Comparison of ENCODE assay signal across 20 cellular contexts in genomic region chr4:89064848-89065247, GRCh38.
"Had no signal": no experiment of that assay in that cellular context is flagged by ENCODE, and none has a peak within 500 bp of the region (broad histone marks: within the 10 kb centered on the region; RNA-seq: fewer than 3 reads in every experiment).

No MANE protein-coding gene starts in this region.

- H3K9me3 ChIP-seq: ascending aorta, left lung, prostate gland, sigmoid colon, upper lobe of right lung had no signal

- H3K36me3 ChIP-seq: ascending aorta, left lung, prostate gland, sigmoid colon, upper lobe of right lung had no signal

- H3K4me3 ChIP-seq: ascending aorta, left lung, prostate gland, sigmoid colon, upper lobe of right lung had no signal

- H3K27me3 ChIP-seq: ascending aorta, left lung, sigmoid colon, upper lobe of right lung had no signal

- H3K4me1 Mint-ChIP-seq: central memory CD8-positive, alpha-beta T cell; nephron had no signal

- H3K27ac ChIP-seq: ascending aorta, left lung, prostate gland, sigmoid colon, upper lobe of right lung had no signal

- H3K4me1 ChIP-seq: ascending aorta, left lung, prostate gland, sigmoid colon, upper lobe of right lung had no signal

- H3K4me3 Mint-ChIP-seq: activated naive CD8-positive, alpha-beta T cell treated with anti-CD3 and anti-CD28 coated beads for 36 hours; activated T-cell treated with anti-CD3 and anti-CD28 coated beads, Interleukin-2, amount 50 U/mL, for 4 hours; central memory CD8-positive, alpha-beta T cell; memory B cell; nephron; T-helper 2 cell treated with Interferon-gamma antibody and Interleukin-4, amounts not matched to agents 5 μg/mL and 100 μg/mL, for 36 hours had no signal

- H3K27ac Mint-ChIP-seq: activated naive CD8-positive, alpha-beta T cell treated with anti-CD3 and anti-CD28 coated beads for 36 hours; memory B cell; T-helper 2 cell treated with Interferon-gamma antibody and Interleukin-4, amounts not matched to agents 5 μg/mL and 100 μg/mL, for 36 hours had no signal

- DNase-seq: activated CD4-positive, alpha-beta T cell treated with anti-CD3 and anti-CD28 coated beads for 1 hour; activated CD4-positive, alpha-beta T cell treated with anti-CD3 and anti-CD28 coated beads, Interleukin-2, amount 50 U/mL, for 48 hours; activated effector memory CD4-positive, alpha-beta T cell treated with anti-CD3 and anti-CD28 coated beads, Interleukin-2, amount 50 U/mL, for 16 hours; activated naive CD8-positive, alpha-beta T cell treated with anti-CD3 and anti-CD28 coated beads for 36 hours; activated T-cell treated with anti-CD3 and anti-CD28 coated beads, Interleukin-2, amount 50 U/mL, for 4 hours; cortex of kidney; effector memory CD4-positive, alpha-beta T cell; left lung; occipital lobe; sigmoid colon; stimulated activated CD4-positive, alpha-beta T cell treated with anti-CD3 and anti-CD28 coated beads, Interleukin-2, amount 100 ng/mL, for 48 hours; stimulated activated CD8-positive, alpha-beta memory T cell treated with anti-CD3 and anti-CD28 coated beads, Interleukin-4, amount 100 ng/mL, for 48 hours; stimulated activated naive CD8-positive, alpha-beta T cell treated with anti-CD3 and anti-CD28 coated beads, Interleukin-15, Interleukin-2, amounts not matched to agents 100 U/mL and 50 U/mL, for 24 hours; upper lobe of right lung had no signal
